In the genomic region with DNA sequence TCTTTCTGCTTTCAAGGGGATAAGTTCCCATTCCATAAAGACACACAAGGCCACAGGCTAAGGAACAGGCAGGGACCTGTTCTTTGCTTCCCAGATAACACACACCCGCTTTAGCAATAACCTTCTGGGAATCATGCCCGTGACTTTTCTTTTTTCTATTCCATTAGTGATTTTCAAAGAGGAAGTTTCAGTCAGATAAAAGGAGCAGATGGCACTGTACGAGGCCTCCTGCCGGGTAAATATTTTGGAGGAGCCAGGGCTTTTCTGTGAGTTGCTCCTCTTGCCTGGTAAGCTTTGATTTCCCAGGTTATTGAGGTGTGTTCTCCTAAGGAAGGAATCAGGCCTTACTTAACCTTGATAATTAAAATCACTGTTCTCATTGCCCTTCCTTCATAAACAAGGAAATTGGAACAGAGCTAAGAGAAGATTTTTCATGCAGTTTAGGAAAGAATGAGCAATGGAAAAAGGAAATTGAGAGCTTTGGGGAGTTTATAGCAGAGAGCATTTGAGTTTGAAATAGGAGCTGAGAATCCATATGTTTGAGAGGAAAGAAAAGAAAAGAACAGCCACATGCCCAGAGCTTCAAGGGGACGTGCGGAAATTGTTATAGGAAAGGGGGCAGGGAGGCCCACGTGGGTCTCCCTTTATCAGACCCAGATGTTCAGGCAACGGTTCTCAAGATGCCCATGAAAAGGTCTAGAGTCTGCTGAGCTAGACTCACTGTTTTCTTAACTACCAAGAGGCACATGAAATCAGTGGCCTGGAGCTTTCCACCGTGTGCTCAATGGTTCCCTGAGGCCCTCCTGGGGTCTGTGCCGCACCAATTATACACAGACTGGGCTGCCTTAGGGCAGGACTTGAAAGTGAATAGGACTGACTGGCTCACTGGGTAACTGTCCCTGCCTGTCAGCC, we compare ENCODE assay signal across 9 cellular contexts. TPM values are rescaled to one million over a fixed set of nuclear protein-coding genes. Genes with fewer than 3 reads are reported as not detected.
DNase-seq lines count a peak whose midpoint lies in the region; ATAC-seq and TF ChIP-seq lines count a peak whose summit lies in the region.
"Had no signal": no experiment of that assay in that cellular context is flagged by ENCODE, and none has a peak within 500 bp of the region (broad histone marks: within the 10 kb centered on the region; RNA-seq: fewer than 3 reads in every experiment).

No MANE protein-coding gene starts in this region.

- H3K4me2 ChIP-seq in BLaER1 (peak overlapping the region; percentile 81), OCI-LY1 (ENCODE audit: low read length) (no peak overlapping the region)

- H3K9me3 Mint-ChIP-seq in nephron progenitor cell, result no peaks in the 10 kb centered on the region
- H3K9me3 Mint-ChIP-seq: CD4-positive, alpha-beta T cell had no signal

- peaks cover 85% of the 10 kb centered on the region for H3K4me1 ChIP-seq in BLaER1
- peaks cover 29% of the 10 kb centered on the region for H3K4me1 ChIP-seq in OCI-LY1 (ENCODE audit: insufficient read depth, low read length, severe bottlenecking)
- H3K4me1 ChIP-seq in esophagus muscularis mucosa, result peaks cover 70 to 85% (median 75%) of the 10 kb centered on the region in 4 donors

- H3K36me3 Mint-ChIP-seq in nephron progenitor cell (ENCODE audit: low read depth), result peaks cover 9% of the 10 kb centered on the region

- H3K36me3 ChIP-seq in BLaER1 (0 out of 2 replicates have a peak, but pooled peaks cover 6% of the 10 kb centered on the region), OCI-LY1 (ENCODE audit: insufficient read depth, low read length) (no peaks in the 10 kb centered on the region; the same call in 1 of the 2 replicates), esophagus muscularis mucosa (no peaks in the 10 kb centered on the region)

- no peaks in the 10 kb centered on the region for H3K9me2 ChIP-seq in OCI-LY1 (ENCODE audit: low read depth, low read length)

- H3K4me1 Mint-ChIP-seq in nephron progenitor cell, result peaks cover 68% of the 10 kb centered on the region

- H3K27me3 Mint-ChIP-seq in nephron progenitor cell (ENCODE audit: low read depth, poor library complexity), result peaks cover 2% of the 10 kb centered on the region
- H3K27me3 Mint-ChIP-seq: CD4-positive, alpha-beta T cell had no signal

- H3K27ac Mint-ChIP-seq in nephron progenitor cell, result peak overlapping the region; percentile 46
- H3K27ac Mint-ChIP-seq: CD4-positive, alpha-beta T cell had no signal

- H3K27ac ChIP-seq in BLaER1, result peak overlapping the region; percentile 87
- peak overlapping the region; percentile 38 for H3K27ac ChIP-seq in OCI-LY1 (ENCODE audit: low read depth, low read length, poor library complexity, severe bottlenecking)
- peak overlapping the region; percentile 47 to 77 (median 73) for H3K27ac ChIP-seq in esophagus muscularis mucosa (replicated peaks in 1 of 4)

- ATAC-seq in HG02973 (IDR thresholded peaks at IDR 0.05; ENCODE audit: unreplicated experiment), result no peak

- intact Hi-C loops in esophagus muscularis mucosa (cut with DNase I), result no loop called here

- no peak for TF ChIP-seq POLR2A in esophagus muscularis mucosa (IDR thresholded peaks at IDR 0.05; ENCODE audit: low read depth)

- no peaks in the 10 kb centered on the region for H3F3A ChIP-seq in OCI-LY1 (ENCODE audit: insufficient read depth, low read length)

- H4K20me1 ChIP-seq in BLaER1 (no peaks in the 10 kb centered on the region), OCI-LY1 (ENCODE audit: insufficient read depth, low read length) (no peaks in the 10 kb centered on the region)

- H3K4me3 Mint-ChIP-seq in nephron progenitor cell, result peak overlapping the region; percentile 2
- H3K4me3 Mint-ChIP-seq: CD4-positive, alpha-beta T cell had no signal

- no peak for DNase-seq in esophagus muscularis mucosa (ENCODE audit: extremely low spot score)
- DNase-seq in nephron progenitor cell, result no peak
- no peak for DNase-seq in DMS153 treated with DMSO at 0.1 percent for 48 hours (lab: John Stamatoyannopoulos, UW; ENCODE audit: unreplicated experiment)
- no peak for DNase-seq in COLO829 (ENCODE audit: low spot score)
- no peak for DNase-seq in anterior cingulate cortex (lab: John Stamatoyannopoulos, UW)
- DNase-seq: CD4-positive, alpha-beta T cell had no signal

- H3K79me2 ChIP-seq in OCI-LY1 (ENCODE audit: insufficient read depth, low read length), result peaks cover 5% of the 10 kb centered on the region

- TF ChIP-seq CTCF in OCI-LY1 (IDR thresholded peaks at IDR 0.05; ENCODE audit: low read length) (no peak), esophagus muscularis mucosa (IDR thresholded peaks at IDR 0.05) (no peak), nephron progenitor cell (IDR thresholded peaks at IDR 0.05) (no peak)

- WGBS in esophagus muscularis mucosa, result 58% methylated on average over 9 of the region's 10 CpGs

- no peak for TF ChIP-seq EP300 in esophagus muscularis mucosa (IDR thresholded peaks at IDR 0.05)

- peak overlapping the region; percentile 28 for H3K4me3 ChIP-seq in BLaER1
- no peak overlapping the region for H3K4me3 ChIP-seq in OCI-LY1 (ENCODE audit: low read depth, low read length, poor library complexity, severe bottlenecking)
- H3K4me3 ChIP-seq in esophagus muscularis mucosa, result no peak overlapping the region

- H3K9ac ChIP-seq in BLaER1, result peak overlapping the region; percentile 76
- H3K9ac ChIP-seq in OCI-LY1 (ENCODE audit: low read length), result no peak overlapping the region

- H3K27me3 ChIP-seq in BLaER1, result no peaks in the 10 kb centered on the region
- no peaks in the 10 kb centered on the region for H3K27me3 ChIP-seq in OCI-LY1 (ENCODE audit: insufficient read depth, low read length)
- no peaks in the 10 kb centered on the region for H3K27me3 ChIP-seq in esophagus muscularis mucosa

- no peak overlapping the region for H2AFZ ChIP-seq in OCI-LY1 (ENCODE audit: low read length)

- H3K9me3 ChIP-seq in BLaER1, result no peaks in the 10 kb centered on the region
- H3K9me3 ChIP-seq in OCI-LY1 (ENCODE audit: low read length), result no peaks in the 10 kb centered on the region
- no peaks in the 10 kb centered on the region for H3K9me3 ChIP-seq in esophagus muscularis mucosa

RNA-seq across cellular contexts. Expression of a gene that starts 31.0 kb away (rescaled TPM):
- 10 to 100 TPM; 45.2 to 64.0 (median 49.5) TPM for total RNA-seq in esophagus muscularis mucosa

RNA-seq across cellular contexts. Expression of a gene that starts 33.1 kb away (rescaled TPM):
- 1 to 10 TPM in 1 of 4 donors, under 1 TPM in 3; 0.19 to 1.2 (median 0.42) TPM for total RNA-seq in esophagus muscularis mucosa
- total RNA-seq: CD4-positive, alpha-beta T cell had no signal
